15 cellular contexts compared by ENCODE assay signal in the genomic region with DNA sequence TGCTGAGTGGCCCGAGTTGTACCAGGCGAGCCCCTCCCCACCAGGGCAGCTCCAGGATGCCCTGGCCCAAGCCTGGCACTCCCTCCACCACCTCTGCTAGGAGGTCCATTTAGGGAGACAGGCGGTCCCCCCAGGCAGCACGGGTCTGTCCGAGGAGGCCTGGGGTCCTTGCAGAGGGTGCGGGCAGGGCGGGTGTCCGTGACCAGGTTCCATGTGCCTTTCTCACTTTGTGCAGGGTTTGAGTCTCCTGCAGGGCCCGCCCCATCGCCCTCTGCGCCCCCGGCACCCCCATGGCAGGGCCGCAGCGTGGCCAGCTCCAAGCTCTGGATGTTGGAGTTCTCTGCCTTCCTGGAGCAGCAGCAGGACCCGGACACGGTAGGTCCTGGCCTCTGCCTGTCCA.
"Had no signal": no experiment of that assay in that cellular context is flagged by ENCODE, and none has a peak within 500 bp of the region (broad histone marks: within the 10 kb centered on the region; RNA-seq: fewer than 3 reads in every experiment).

No MANE protein-coding gene starts in this region.

- H3K9me3 ChIP-seq: sigmoid colon, tibial artery had no signal

- H3K36me3 Mint-ChIP-seq: memory B cell; natural killer cell treated with Interleukin-12 subunit alpha and Interleukin-12 subunit beta and Interleukin-15 and Interleukin-18, amount 100 ng/mL, for 72 hours had no signal

- H2AFZ ChIP-seq: hepatocyte had no signal

- H3K4me3 Mint-ChIP-seq: memory B cell; mesothelial cell of epicardium; natural killer cell treated with Interleukin-12 subunit alpha and Interleukin-12 subunit beta and Interleukin-15 and Interleukin-18, amount 100 ng/mL, for 72 hours had no signal

- ATAC-seq: foreskin keratinocyte; natural killer cell treated with Interleukin-12 subunit alpha and Interleukin-12 subunit beta and Interleukin-15 and Interleukin-18, amount 100 ng/mL, for 72 hours had no signal

- DNase-seq: effector memory CD4-positive, alpha-beta T cell; foreskin keratinocyte; head of caudate nucleus; kidney glomerular epithelial cell; sigmoid colon; stimulated activated CD4-positive, alpha-beta T cell treated with anti-CD3 and anti-CD28 coated beads, Interleukin-2, amount 100 ng/mL, for 24 hours; stimulated activated CD4-positive, alpha-beta T cell treated with anti-CD3 and anti-CD28 coated beads, Interleukin-4, amount 100 ng/mL, for 4 hours; stimulated activated naive CD4-positive, alpha-beta T cell treated with Interleukin-2 at 50 U/mL for 16 hours; tibial artery had no signal

- H3K27me3 ChIP-seq: cardiac muscle cell, foreskin keratinocyte, hepatocyte, sigmoid colon, tibial artery had no signal

- H3K4me2 ChIP-seq: hepatocyte had no signal

- H3K36me3 ChIP-seq: cardiac muscle cell had no signal

- H3K4me3 ChIP-seq: cardiac muscle cell, hepatocyte, sigmoid colon, skin epidermis, tibial artery had no signal

- H3K4me1 Mint-ChIP-seq: memory B cell, mesothelial cell of epicardium had no signal

- H3K79me2 ChIP-seq: hepatocyte had no signal

- H3K4me1 ChIP-seq: foreskin keratinocyte, sigmoid colon, tibial artery had no signal

- H3K27me3 Mint-ChIP-seq: natural killer cell treated with Interleukin-12 subunit alpha and Interleukin-12 subunit beta and Interleukin-15 and Interleukin-18, amount 100 ng/mL, for 72 hours had no signal

- H3K9me3 Mint-ChIP-seq: memory B cell; mesothelial cell of epicardium; natural killer cell treated with Interleukin-12 subunit alpha and Interleukin-12 subunit beta and Interleukin-15 and Interleukin-18, amount 100 ng/mL, for 72 hours had no signal

- H3K27ac ChIP-seq: foreskin keratinocyte, hepatocyte, sigmoid colon, skin epidermis, tibial artery had no signal

- H3K27ac Mint-ChIP-seq: memory B cell, mesothelial cell of epicardium had no signal
